In the genomic region with DNA sequence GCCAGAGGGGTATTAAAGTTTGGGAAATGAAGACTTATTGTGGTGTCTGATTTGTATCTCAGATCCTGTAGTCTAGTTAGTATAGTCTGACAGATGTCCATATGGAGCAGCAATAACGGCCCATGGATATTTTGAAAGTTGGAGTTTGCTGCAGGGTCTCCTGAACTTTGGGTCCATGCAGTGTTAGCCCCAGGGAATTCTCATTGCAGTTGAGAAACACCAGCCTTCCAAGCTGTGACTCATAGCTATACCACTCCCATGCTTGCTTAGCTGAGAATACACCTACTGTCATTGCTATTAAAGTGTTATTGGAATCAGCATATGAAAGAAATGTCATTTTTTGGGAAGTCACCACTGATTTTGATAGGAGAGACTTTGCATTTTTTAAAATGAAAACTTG, we compare ENCODE assay signal across 15 cellular contexts.
"Had no signal": no experiment of that assay in that cellular context is flagged by ENCODE, and none has a peak within 500 bp of the region (broad histone marks: within the 10 kb centered on the region; RNA-seq: fewer than 3 reads in every experiment).

No MANE protein-coding gene starts in this region.

- H3K27ac ChIP-seq: adrenal gland, coronary artery, parathyroid adenoma, skin epidermis, transverse colon had no signal

- H3K9ac ChIP-seq: parathyroid adenoma had no signal

- H3K79me2 ChIP-seq: parathyroid adenoma had no signal

- DNase-seq: activated CD4-positive, CD25-positive, alpha-beta regulatory T cell treated with anti-CD3 and anti-CD28 coated beads, Interleukin-2, amount 50 U/mL, for 72 hours; activated naive CD4-positive, alpha-beta T cell treated with anti-CD3 and anti-CD28 coated beads, Interleukin-2, amount 50 U/mL, for 16 hours; activated T-cell treated with anti-CD3 and anti-CD28 coated beads for 4 hours; adrenal gland; central memory CD4-positive, alpha-beta T cell; naive thymus-derived CD4-positive, alpha-beta T cell; stimulated activated CD4-positive, alpha-beta T cell treated with anti-CD3 and anti-CD28 coated beads, Interleukin-15, amount 100 ng/mL, for 24 hours; stimulated activated CD4-positive, alpha-beta T cell treated with anti-CD3 and anti-CD28 coated beads, Interleukin-4, amount 100 ng/mL, for 1 hour; stimulated activated naive CD4-positive, alpha-beta T cell; substantia nigra; transverse colon had no signal

- H3K9me3 ChIP-seq: adrenal gland, transverse colon had no signal

- H3K27me3 ChIP-seq: adrenal gland, transverse colon had no signal

- H3K4me3 ChIP-seq: adrenal gland, coronary artery, lung, skin epidermis, transverse colon had no signal

- ATAC-seq: naive thymus-derived CD4-positive, alpha-beta T cell had no signal

- H2AFZ ChIP-seq: parathyroid adenoma had no signal
